1 cellular context compared by ENCODE assay signal in genomic region chr7:46155367-46155766, GRCh38.
TF ChIP-seq lines count a peak whose summit lies in the region.

No MANE protein-coding gene starts in this region.

TF ChIP-seq in liver, 16 proteins besides CTCF, POLR2A, EP300 and RAD21 (continued from another document):
- TF ChIP-seq REST (IDR thresholded peaks at IDR 0.05) (peak; percentile 49), RXRA (IDR thresholded peaks at IDR 0.05) (peak; percentile 69 to 85), EGR1 (IDR thresholded peaks at IDR 0.05; ENCODE audit: low read depth in 2 of 2) (no peak), SP1 (IDR thresholded peaks at IDR 0.05) (peak; percentile 97)
